1 cellular context compared by ENCODE assay signal in genomic region chr12:54000105-54000773, GRCh38.
TF ChIP-seq lines count a peak whose summit lies in the region.

TSS of gene HOXC9 (plus strand) at chr12:54000161. CDS start at chr12:54000189, 28 bp downstream.

TF ChIP-seq in K562, 482 proteins besides CTCF, POLR2A, EP300 and RAD21 (continued from another document and continues in another):
- TF ChIP-seq SIN3A (IDR thresholded peaks at IDR 0.05; ENCODE audit: borderline replicate concordance in 2 of 2, control insufficient read depth in 1 of 2, low read depth in 2 of 2, low read length in 2 of 2) (no peak), CBFB (CRISPR knock-in tag; IDR thresholded peaks at IDR 0.05) (no peak), MEF2A (IDR thresholded peaks at IDR 0.05; ENCODE audit: control insufficient read depth, low read depth, low read length) (no peak), NR2C2 (CRISPR knock-in tag; IDR thresholded peaks at IDR 0.05) (peak; percentile 51; the same call in 1 of the 2 replicates), NR2C2 (tag; IDR thresholded peaks at IDR 0.05) (0 out of 2 replicates have a peak, but pooled peaks have one; percentile 37), CREB3 (tag; conservative IDR thresholded peaks at IDR 0.05; ENCODE audit: low read depth) (no peak), ZNF518B (CRISPR knock-in tag; IDR thresholded peaks at IDR 0.05) (no peak), ZNF512 (tag; IDR thresholded peaks at IDR 0.05) (no peak), RBBP5 (IDR thresholded peaks at IDR 0.05; ENCODE audit: borderline replicate concordance, insufficient read depth, low read length, poor library complexity, severe bottlenecking) (peak; percentile 90), ZNF41 (CRISPR knock-in tag; conservative IDR thresholded peaks at IDR 0.05) (no peak), OTX1 (CRISPR knock-in tag; IDR thresholded peaks at IDR 0.05) (no peak), TAF15 (IDR thresholded peaks at IDR 0.05; ENCODE audit: low read depth, low read length) (no peak), HDAC1 (IDR thresholded peaks at IDR 0.05) (peak in 1 of 2 experiments; percentile 39; a peak in 1 of 4 replicates), ZKSCAN1 (IDR thresholded peaks at IDR 0.05; ENCODE audit: low read depth, low read length) (no peak), TRIM28 (IDR thresholded peaks at IDR 0.05) (no peak), PTTG1 (tag; IDR thresholded peaks at IDR 0.05; ENCODE audit: low read depth) (no peak), NEUROD1 (IDR thresholded peaks at IDR 0.05; ENCODE audit: borderline replicate concordance, low read depth, low read length, partially characterized antibody) (no peak), E2F8 (IDR thresholded peaks at IDR 0.05; ENCODE audit: low read depth, partially characterized antibody) (no peak), KDM1A (IDR thresholded peaks at IDR 0.05) (no peak), MAFK (IDR thresholded peaks at IDR 0.05; ENCODE audit: low read length) (no peak), ARHGAP35 (IDR thresholded peaks at IDR 0.05; ENCODE audit: partially characterized antibody) (no peak), MBD2 (IDR thresholded peaks at IDR 0.05; ENCODE audit: borderline replicate concordance, low read depth) (no peak), FIP1L1 (IDR thresholded peaks at IDR 0.05; ENCODE audit: low read depth, low read length, poor library complexity, severe bottlenecking) (peak; percentile 32), ZNF224 (CRISPR knock-in tag; IDR thresholded peaks at IDR 0.05) (peak; percentile 54; the same call in 1 of the 2 replicates), CHCHD3 (CRISPR knock-in tag; IDR thresholded peaks at IDR 0.05) (no peak), PATZ1 (CRISPR knock-in tag; IDR thresholded peaks at IDR 0.05; ENCODE audit: borderline replicate concordance) (no peak), HINFP (tag; conservative IDR thresholded peaks at IDR 0.05; ENCODE audit: low read depth) (no peak), CREB1 (IDR thresholded peaks at IDR 0.05) (0 out of 2 replicates have a peak, but pooled peaks have one; percentile 24), CREB1 (CRISPR knock-in tag; IDR thresholded peaks at IDR 0.05) (peak; percentile 50; the same call in 1 of the 2 replicates), LARP7 (IDR thresholded peaks at IDR 0.05) (no peak), MXD1 (CRISPR knock-in tag; IDR thresholded peaks at IDR 0.05; ENCODE audit: borderline replicate concordance, poor library complexity, severe bottlenecking) (no peak), CGGBP1 (CRISPR knock-in tag; IDR thresholded peaks at IDR 0.05) (no peak), CHD4 (IDR thresholded peaks at IDR 0.05; ENCODE audit: insufficient read depth, insufficient replicate concordance, low read depth, low read length, poor library complexity, severe bottlenecking) (no peak), ZNF561 (CRISPR knock-in tag; conservative IDR thresholded peaks at IDR 0.05) (no peak), ZNF707 (CRISPR knock-in tag; conservative IDR thresholded peaks at IDR 0.05) (no peak), CLOCK (CRISPR knock-in tag; IDR thresholded peaks at IDR 0.05; ENCODE audit: borderline replicate concordance) (no peak), CBFA2T3 (IDR thresholded peaks at IDR 0.05) (no peak), USF2 (CRISPR knock-in tag; IDR thresholded peaks at IDR 0.05) (no peak), BCOR (IDR thresholded peaks at IDR 0.05) (0 out of 2 replicates have a peak, but pooled peaks have one; percentile 6), ZNF79 (CRISPR knock-in tag; IDR thresholded peaks at IDR 0.05; ENCODE audit: low read depth) (no peak), CBFA2T2 (conservative IDR thresholded peaks at IDR 0.05) (no peak; the same call in 1 of the 2 replicates), SREBF1 (IDR thresholded peaks at IDR 0.05; ENCODE audit: borderline replicate concordance, low read depth, low read length) (no peak), MCM3 (IDR thresholded peaks at IDR 0.05) (no peak), ESRRA (IDR thresholded peaks at IDR 0.05; ENCODE audit: borderline replicate concordance, low read depth) (no peak), E2F3 (CRISPR knock-in tag; IDR thresholded peaks at IDR 0.05) (peak; percentile 30; the same call in 1 of the 2 replicates), DDX20 (tag; IDR thresholded peaks at IDR 0.05; ENCODE audit: low read depth) (no peak), ZNF280A (IDR thresholded peaks at IDR 0.05; ENCODE audit: low read depth, partially characterized antibody) (no peak), ZFPM2 (CRISPR knock-in tag; IDR thresholded peaks at IDR 0.05) (no peak), FOXA1 (IDR thresholded peaks at IDR 0.05; ENCODE audit: borderline replicate concordance) (no peak)
